ENCODE assay signal across 8 cellular contexts in the genomic region with DNA sequence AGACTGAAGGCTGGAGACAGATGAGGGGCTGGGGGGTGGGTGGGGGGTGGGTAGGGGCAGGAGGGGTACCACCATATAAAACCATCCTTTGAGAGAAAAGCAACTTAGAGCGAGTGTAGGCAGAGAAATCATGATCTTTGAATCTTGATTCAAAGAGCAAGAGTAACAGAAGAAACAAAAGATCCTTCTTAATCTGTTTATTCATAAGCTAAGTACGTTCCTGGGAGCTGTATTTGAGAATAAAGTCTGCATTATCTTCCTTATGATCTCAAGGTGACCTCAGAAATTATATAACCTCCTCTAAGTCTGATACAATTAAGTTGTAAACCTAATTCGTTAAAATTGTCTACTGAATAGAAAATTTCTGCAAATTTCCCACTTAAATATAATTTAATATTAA.
"Had no signal": no experiment of that assay in that cellular context is flagged by ENCODE, and none has a peak within 500 bp of the region (broad histone marks: within the 10 kb centered on the region; RNA-seq: fewer than 3 reads in every experiment).

No MANE protein-coding gene starts in this region.

- H3K27ac Mint-ChIP-seq: HFFc6, IgD-negative memory B cell had no signal

- H3K4me1 Mint-ChIP-seq: IgD-negative memory B cell had no signal

- H3K4me3 ChIP-seq: GM23248, HAP-1 had no signal

- H3K9me3 ChIP-seq: HAP-1 had no signal

- H3K36me3 Mint-ChIP-seq: IgD-negative memory B cell had no signal

- H3K4me3 Mint-ChIP-seq: HFFc6, IgD-negative memory B cell had no signal

- DNase-seq: GM23248, GOT3, H7, HFFc6, KBM-7 had no signal

- H3K27ac ChIP-seq: GM23248, HL-60 had no signal

- H3K36me3 ChIP-seq: HAP-1 had no signal

- H3K9me3 Mint-ChIP-seq: HFFc6 had no signal
